ENCODE assay signal across 8 cellular contexts in the genomic region with DNA sequence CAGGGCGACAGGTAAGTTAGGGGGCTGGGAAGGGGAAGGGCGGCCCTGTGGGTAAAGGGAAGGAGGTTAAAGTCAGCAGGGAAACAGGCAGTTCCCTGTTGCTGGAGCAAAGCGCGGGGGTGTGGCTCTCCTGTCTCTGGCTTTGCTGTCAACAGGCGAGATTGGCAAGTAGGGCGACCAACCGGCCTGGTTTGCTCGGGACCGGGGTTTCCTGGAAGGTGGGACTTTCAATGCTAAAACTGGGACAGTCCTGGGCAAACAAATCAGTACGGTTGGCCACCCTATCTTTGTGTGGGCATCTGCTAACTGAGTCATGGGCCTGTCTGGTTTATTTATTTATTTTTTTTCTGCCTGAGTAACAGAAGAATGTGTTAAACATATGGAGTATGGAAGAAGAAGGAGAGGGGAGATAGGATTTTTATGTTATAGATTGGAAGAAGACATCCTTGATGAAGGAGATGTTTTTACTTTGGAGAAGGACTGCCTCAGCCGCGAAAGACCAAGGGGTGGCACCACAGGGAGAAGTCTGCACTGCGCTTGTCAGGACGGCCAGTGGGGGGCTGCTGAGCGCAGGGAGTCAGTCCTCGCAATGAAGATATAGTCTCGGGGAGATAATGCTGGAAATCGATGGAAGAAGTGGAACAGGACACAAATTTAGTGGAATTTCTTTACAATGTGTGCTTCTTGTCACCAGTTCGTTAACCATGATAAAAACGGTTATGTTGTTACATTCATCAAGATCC. TPM values are rescaled to one million over a fixed set of nuclear protein-coding genes. Genes with fewer than 3 reads are reported as not detected.
DNase-seq lines count a peak whose midpoint lies in the region; ATAC-seq, FAIRE-seq and TF ChIP-seq lines count a peak whose summit lies in the region.

No MANE protein-coding gene starts in this region.

- peaks cover 9% of the 10 kb centered on the region for H3K4me1 Mint-ChIP-seq in CD14-positive monocyte

- POLR2A ChIA-PET in Panc1 (lab: Charles Lee): no interaction called here

- H3K9me3 Mint-ChIP-seq in CD14-positive monocyte: no peaks in the 10 kb centered on the region

- no peak overlapping the region for H3K27ac ChIP-seq in Panc1 (ENCODE audit: low read length)

- H3K4me3 ChIP-seq in Panc1 (ENCODE audit: low read depth in 2 of 2, low read length in 2 of 2): peak overlapping the region in 1 of 2 experiments; percentile 25; a peak in 2 of 4 replicates

- H3K36me3 Mint-ChIP-seq in CD14-positive monocyte: no peaks in the 10 kb centered on the region

- peak; percentile 90 for ATAC-seq in HG03342 (IDR thresholded peaks at IDR 0.05; ENCODE audit: unreplicated experiment)
- ATAC-seq in Panc1: peak; percentile 96
- peak; percentile 95 for ATAC-seq in left ventricle myocardium superior

- peak overlapping the region in 3 of 7 donors; percentile 6 to 19 (median 10) for H3K27ac Mint-ChIP-seq in CD14-positive monocyte

- H3K9me3 ChIP-seq in Panc1 (ENCODE audit: control insufficient read depth, insufficient read depth, low read depth, low read length): no peaks in the 10 kb centered on the region

- peak; percentile 48 for DNase-seq in CD14-positive monocyte (ENCODE audit: low spot score)
- peak; percentile 15 for DNase-seq in GM19239 (ENCODE audit: insufficient read length, low spot score)
- DNase-seq in Panc1 (ENCODE audit: low read depth, low spot score): peak; percentile 20
- peak in 49 of 56 donors; percentile 1 to 64 (median 23) for DNase-seq in amygdala (lab: John Stamatoyannopoulos, UW)
- DNase-seq in left ventricle myocardium superior: peak; percentile 96
- DNase-seq in posterior cingulate gyrus: peak; percentile 39 to 96 (median 71)
- no peak for DNase-seq in NCI-H446 treated with DMSO at 0.1 percent for 48 hours (lab: John Stamatoyannopoulos, UW)

- peak; percentile 86 for FAIRE-seq in GM19239 (lab: Jason Lieb, UNC)

- CTCF ChIA-PET in Panc1 (lab: Charles Lee): interaction anchor here (0.6 kb wide), 1 partner anchor 239 kb away, joined by 3 read pairs; no protein-coding TSS in a partner anchor

- H3K27me3 ChIP-seq in Panc1 (ENCODE audit: control insufficient read depth, insufficient read depth, low read length): no peaks in the 10 kb centered on the region

- no peaks in the 10 kb centered on the region for H3K36me3 ChIP-seq in Panc1 (ENCODE audit: control insufficient read depth, insufficient read depth, low read length)

- H3K27me3 Mint-ChIP-seq in CD14-positive monocyte (ENCODE audit: low read depth in 3 of 3): peaks cover 0 to 3% (median 3%) of the 10 kb centered on the region in 3 donors

- H3K4me1 ChIP-seq in Panc1 (ENCODE audit: control insufficient read depth, insufficient read depth, low read length): no peaks in the 10 kb centered on the region; the same call in 1 of the 2 replicates

- TF ChIP-seq CTCF in CD14-positive monocyte (IDR thresholded peaks at IDR 0.05) (peak; percentile 55), Panc1 (IDR thresholded peaks at IDR 0.05) (peak; percentile 84)

- intact Hi-C loops in CD14-positive monocyte (cut with micrococcal nuclease) (loop anchor here in 1 of 2 donors (10.0 kb wide), 1 partner anchor 361 kb away; no protein-coding TSS in a partner anchor), Panc1 (cut with micrococcal nuclease; ENCODE audit: unreplicated experiment) (loop anchor here (2.0 kb wide), 2 partner anchors 361 to 505 kb away; no protein-coding TSS in a partner anchor), left ventricle myocardium superior (cut with micrococcal nuclease) (no loop called here), posterior cingulate gyrus (cut with DNase I) (loop anchor here (1.0 kb wide), 1 partner anchor 504 kb away; no protein-coding TSS in a partner anchor)

- no TSS peak for BruUV-seq in Panc1 (replicated peaks; lab: Mats Ljungman, UMichigan)

- peak overlapping the region; percentile 59 to 80 for H3K4me3 Mint-ChIP-seq in CD14-positive monocyte

- in situ Hi-C loops in Panc1 (cut with HindIII; ENCODE audit: low pct_unique_long_range_greater_than_20kb, low sequenced_read_pairs): no loop called here

RNA-seq across cellular contexts. Expression of a gene that starts 43.4 kb away (rescaled TPM):
- polyA plus RNA-seq in CD14-positive monocyte: under 1 TPM; 0.12 to 0.24 TPM
- total RNA-seq in Panc1 (2021; ENCODE audit: unreplicated experiment): 0.03 TPM
- polyA plus RNA-seq in Panc1 (2012; ENCODE audit: insufficient read length): not detected
- total RNA-seq in left ventricle myocardium superior: 1.3 TPM
